9 cellular contexts compared by ENCODE assay signal in genomic region chr5:10441992-10442435, GRCh38. TPM values are rescaled to one million over a fixed set of nuclear protein-coding genes. Genes with fewer than 3 reads are reported as not detected.
DNase-seq lines count a peak whose midpoint lies in the region; ATAC-seq, FAIRE-seq and TF ChIP-seq lines count a peak whose summit lies in the region.
"Had no signal": no experiment of that assay in that cellular context is flagged by ENCODE, and none has a peak within 500 bp of the region (broad histone marks: within the 10 kb centered on the region; RNA-seq: fewer than 3 reads in every experiment).

No MANE protein-coding gene starts in this region.

- H3K9me2 ChIP-seq in OCI-LY1 (ENCODE audit: low read depth, low read length) = no peaks in the 10 kb centered on the region

- no peak overlapping the region for H2AFZ ChIP-seq in OCI-LY1 (ENCODE audit: low read length)

- H3K4me3 ChIP-seq in OCI-LY1 (ENCODE audit: low read depth, low read length, poor library complexity, severe bottlenecking) = peak overlapping the region; percentile 65
- peak overlapping the region; percentile 59 for H3K4me3 ChIP-seq in epithelial cell of proximal tubule (ENCODE audit: low read depth, low read length)

- H3K27me3 Mint-ChIP-seq in neural crest cell (ENCODE audit: low read depth) = peaks cover 14% of the 10 kb centered on the region

- peaks cover 16% of the 10 kb centered on the region for H3K4me1 Mint-ChIP-seq in neural crest cell

- H3K4me3 Mint-ChIP-seq in neural crest cell = peak overlapping the region; percentile 87

- H3K4me2 ChIP-seq in OCI-LY1 (ENCODE audit: low read length) = peak overlapping the region; percentile 86

- no peak overlapping the region for H3K27ac Mint-ChIP-seq in neural crest cell (ENCODE audit: unreplicated experiment)

- no peak for FAIRE-seq in frontal cortex (lab: Jason Lieb, UNC)

- H3K27ac ChIP-seq in OCI-LY1 (ENCODE audit: low read depth, low read length, poor library complexity, severe bottlenecking) = no peak overlapping the region
- H3K27ac ChIP-seq: epithelial cell of prostate had no signal

- no peaks in the 10 kb centered on the region for H3K9me3 ChIP-seq in OCI-LY1 (ENCODE audit: low read length)

- no peaks in the 10 kb centered on the region for H3K9me3 Mint-ChIP-seq in neural crest cell

- H3K36me3 ChIP-seq in OCI-LY1 (ENCODE audit: insufficient read depth, low read length) = peaks cover 12% of the 10 kb centered on the region; the same call in 1 of the 2 replicates

- no peak overlapping the region; the same call in 1 of the 2 replicates for H3K9ac ChIP-seq in OCI-LY1 (ENCODE audit: low read length)

- no peaks in the 10 kb centered on the region for H3K36me3 Mint-ChIP-seq in neural crest cell (ENCODE audit: low read depth)

- DNase-seq in SHP77 (lab: John Stamatoyannopoulos, UW) (peak; percentile 48 to 66), SHP77 treated with DMSO at 0.1 percent for 48 hours (lab: John Stamatoyannopoulos, UW) (no peak), epithelial cell of proximal tubule (ENCODE audit: low read depth) (no peak), neural crest cell (ENCODE audit: low read depth, low spot score) (no peak), frontal cortex (ENCODE audit: low spot score in 2 of 2) (no peak)
- no peak for DNase-seq in activated CD4-positive, alpha-beta T cell treated with anti-CD3 and anti-CD28 coated beads, Interleukin-2, amount 50 U/mL, for 4 hours

- peaks cover 4% of the 10 kb centered on the region; the same call in 1 of the 2 replicates for H3K27me3 ChIP-seq in OCI-LY1 (ENCODE audit: insufficient read depth, low read length)

- no peaks in the 10 kb centered on the region for H3F3A ChIP-seq in OCI-LY1 (ENCODE audit: insufficient read depth, low read length)

- ATAC-seq in HG02588 (IDR thresholded peaks at IDR 0.05; ENCODE audit: unreplicated experiment) = peak; percentile 43

- H3K79me2 ChIP-seq in OCI-LY1 (ENCODE audit: insufficient read depth, low read length) = no peaks in the 10 kb centered on the region

- no peak for TF ChIP-seq CTCF in OCI-LY1 (IDR thresholded peaks at IDR 0.05; ENCODE audit: low read length)
- no peak for TF ChIP-seq CTCF in epithelial cell of proximal tubule (conservative IDR thresholded peaks at IDR 0.05; ENCODE audit: low read depth, low read length)
- no peak for TF ChIP-seq CTCF in neural crest cell (conservative IDR thresholded peaks at IDR 0.05)

- H4K20me1 ChIP-seq in OCI-LY1 (ENCODE audit: insufficient read depth, low read length) = no peaks in the 10 kb centered on the region

- peaks cover 20% of the 10 kb centered on the region for H3K4me1 ChIP-seq in OCI-LY1 (ENCODE audit: insufficient read depth, low read length, severe bottlenecking)

RNA-seq across cellular contexts. Expression of gene ROPN1L, which starts 0.3 kb away (rescaled TPM):
- 1.1 TPM in 1 of 2 replicates, not detected in the other for total RNA-seq in epithelial cell of proximal tubule
- total RNA-seq in neural crest cell = 0.68 and 1.0 TPM in 2 replicates
- 1.2 TPM for total RNA-seq in frontal cortex

Comparison
In these comparisons a context has a peak if more than half of its experiments do, and no peak if none do; other contexts are left out.
1. DNase-seq: peak in SHP77 (2 of 2); none in SHP77 treated with DMSO at 0.1 percent for 48 hours (single experiment), epithelial cell of proximal tubule (single experiment), neural crest cell (single experiment), frontal cortex (0 of 2) and activated CD4-positive, alpha-beta T cell treated with anti-CD3 and anti-CD28 coated beads, Interleukin-2, amount 50 U/mL, for 4 hours (0 of 2).